In genomic region chr9:137784046-137784445, GRCh38 we compare ENCODE assay signal across 25 cellular contexts.
DNase-seq lines count a peak whose midpoint lies in the region; ATAC-seq and TF ChIP-seq lines count a peak whose summit lies in the region.
"Had no signal": no experiment of that assay in that cellular context is flagged by ENCODE, and none has a peak within 500 bp of the region (broad histone marks: within the 10 kb centered on the region; RNA-seq: fewer than 3 reads in every experiment).

No MANE protein-coding gene starts in this region.

- POLR2A ChIA-PET in RWPE1 (lab: Yijun Ruan, JAX; ENCODE audit: low non-redundant PET), result no interaction called here

- H3K4me3 Mint-ChIP-seq in natural killer cell, result no peak overlapping the region
- H3K4me3 Mint-ChIP-seq: activated CD4-positive, alpha-beta T cell treated with anti-CD3 and anti-CD28 coated beads, Interleukin-2, amount 10 ng/mL, durations not matched to agents 7 days and 5 days; activated naive CD4-positive, alpha-beta T cell treated with anti-CD3 and anti-CD28 coated beads, Interleukin-2, amount 10 ng/mL, durations not matched to agents 7 days and 5 days; neural progenitor cell had no signal

- no peak for ATAC-seq in GM21360 (IDR thresholded peaks at IDR 0.05; ENCODE audit: unreplicated experiment)
- ATAC-seq in natural killer cell, result no peak
- no peak for ATAC-seq in GM21737 (IDR thresholded peaks at IDR 0.05; ENCODE audit: unreplicated experiment)
- ATAC-seq: lower lobe of right lung had no signal

- CTCF ChIA-PET in RWPE1 (lab: Yijun Ruan, JAX), result interaction anchor here (0.6 kb wide), 1 partner anchor 26 kb away, joined by 3 read pairs; no protein-coding TSS in a partner anchor

- no peak overlapping the region for H3K27ac ChIP-seq in RWPE1
- H3K27ac ChIP-seq: coronary artery, lower lobe of right lung, neural progenitor cell, sigmoid colon had no signal

- H3K4me3 ChIP-seq in choroid plexus epithelial cell (ENCODE audit: low read depth, low read length), result no peak overlapping the region
- H3K4me3 ChIP-seq: coronary artery, lower lobe of right lung, neural progenitor cell, sigmoid colon had no signal

- peak; percentile 22 for DNase-seq in ELR (ENCODE audit: low read depth)
- peak; percentile 17 for DNase-seq in RWPE1 (ENCODE audit: low spot score)
- peak; percentile 42 for DNase-seq in choroid plexus epithelial cell (ENCODE audit: low read depth)
- DNase-seq in posterior vena cava (ENCODE audit: low spot score), result peak; percentile 54
- no peak for DNase-seq in natural killer cell
- DNase-seq: activated CD4-positive, alpha-beta T cell treated with anti-CD3 and anti-CD28 coated beads, Interleukin-2, amount 10 ng/mL, durations not matched to agents 7 days and 5 days; activated naive CD4-positive, alpha-beta T cell treated with anti-CD3 and anti-CD28 coated beads, Interleukin-2, amount 10 ng/mL, durations not matched to agents 7 days and 5 days; activated T-cell treated with anti-CD3 and anti-CD28 coated beads, Interleukin-2, amount 50 U/mL, for 48 hours; Calu3; effector memory CD4-positive, alpha-beta T cell; glutamatergic neuron; GOT3; kidney glomerular epithelial cell; lower lobe of right lung; NCI-H2081; NCI-H345; stimulated activated CD4-positive, alpha-beta T cell treated with anti-CD3 and anti-CD28 coated beads, Interleukin-15, amount 100 ng/mL, for 24 hours; stimulated activated naive CD4-positive, alpha-beta T cell; SW 1271; T-helper 9 cell had no signal

- no peaks in the 10 kb centered on the region for H3K9me3 Mint-ChIP-seq in natural killer cell
- H3K9me3 Mint-ChIP-seq: activated CD4-positive, alpha-beta T cell treated with anti-CD3 and anti-CD28 coated beads, Interleukin-2, amount 10 ng/mL, durations not matched to agents 7 days and 5 days; activated naive CD4-positive, alpha-beta T cell treated with anti-CD3 and anti-CD28 coated beads, Interleukin-2, amount 10 ng/mL, durations not matched to agents 7 days and 5 days; neural progenitor cell had no signal

- TF ChIP-seq CTCF in RWPE1 (conservative IDR thresholded peaks at IDR 0.05; ENCODE audit: low read depth) (no peak), choroid plexus epithelial cell (conservative IDR thresholded peaks at IDR 0.05; ENCODE audit: low read depth, low read length) (no peak), natural killer cell (IDR thresholded peaks at IDR 0.05) (no peak)

- H3K4me1 Mint-ChIP-seq in natural killer cell, result peaks cover 6 to 28% of the 10 kb centered on the region in 2 donors

- no peak overlapping the region for H3K27ac Mint-ChIP-seq in natural killer cell
- H3K27ac Mint-ChIP-seq: activated naive CD4-positive, alpha-beta T cell treated with anti-CD3 and anti-CD28 coated beads, Interleukin-2, amount 10 ng/mL, durations not matched to agents 7 days and 5 days; neural progenitor cell had no signal

- H3K27me3 Mint-ChIP-seq in natural killer cell (ENCODE audit: low read depth in 2 of 2), result no peaks in the 10 kb centered on the region
- H3K27me3 Mint-ChIP-seq: activated CD4-positive, alpha-beta T cell treated with anti-CD3 and anti-CD28 coated beads, Interleukin-2, amount 10 ng/mL, durations not matched to agents 7 days and 5 days; activated naive CD4-positive, alpha-beta T cell treated with anti-CD3 and anti-CD28 coated beads, Interleukin-2, amount 10 ng/mL, durations not matched to agents 7 days and 5 days had no signal

- intact Hi-C loops in posterior vena cava (cut with DNase I) (no loop called here), natural killer cell (cut with micrococcal nuclease) (no loop called here)

- peaks cover 14% of the 10 kb centered on the region for H3K36me3 Mint-ChIP-seq in natural killer cell
